In the genomic region with DNA sequence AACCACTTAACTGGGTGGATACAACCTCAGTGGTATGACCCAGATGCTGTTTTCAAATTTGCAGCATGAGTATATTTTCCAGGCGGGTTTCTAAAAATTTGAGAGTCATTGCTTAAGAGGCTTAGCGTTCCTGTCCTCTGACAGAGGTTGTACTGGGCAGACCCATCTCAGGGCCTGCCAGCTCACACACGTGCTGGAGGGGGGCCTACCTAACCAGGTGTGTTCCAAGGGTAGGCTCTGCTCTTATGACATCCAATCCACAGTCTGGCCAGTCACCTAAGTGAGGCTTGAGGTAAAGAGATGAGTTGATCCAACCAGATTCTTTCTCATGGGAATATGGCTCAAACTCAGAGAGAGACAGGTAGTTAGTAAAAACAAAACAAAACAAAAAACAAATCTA, we compare ENCODE assay signal across 11 cellular contexts. TPM values are rescaled to one million over a fixed set of nuclear protein-coding genes. Genes with fewer than 3 reads are reported as not detected.
DNase-seq lines count a peak whose midpoint lies in the region; ATAC-seq, FAIRE-seq and TF ChIP-seq lines count a peak whose summit lies in the region.
"Had no signal": no experiment of that assay in that cellular context is flagged by ENCODE, and none has a peak within 500 bp of the region (broad histone marks: within the 10 kb centered on the region; RNA-seq: fewer than 3 reads in every experiment).

No MANE protein-coding gene starts in this region.

- peaks cover 7 to 12% of the 10 kb centered on the region in 2 donors for H3K36me3 Mint-ChIP-seq in CD4-positive, alpha-beta memory T cell
- peaks cover 24% of the 10 kb centered on the region for H3K36me3 Mint-ChIP-seq in neural progenitor cell

- H3K27me3 Mint-ChIP-seq in CD4-positive, alpha-beta memory T cell: no peaks in the 10 kb centered on the region
- H3K27me3 Mint-ChIP-seq in neural progenitor cell (ENCODE audit: insufficient read depth, low read depth): peaks cover 2% of the 10 kb centered on the region

- H4K20me1 ChIP-seq in neural progenitor cell (ENCODE audit: low read depth): no peaks in the 10 kb centered on the region

- intact Hi-C loops in CD4-positive, alpha-beta memory T cell (cut with micrococcal nuclease): no loop called here
- intact Hi-C loops in adrenal gland (cut with DNase I): no loop called here

- H3K4me1 ChIP-seq in CD4-positive, alpha-beta memory T cell (ENCODE audit: insufficient read depth, low read length): peaks cover 21% of the 10 kb centered on the region
- H3K4me1 ChIP-seq in ectodermal cell (ENCODE audit: control insufficient read depth, insufficient read depth, low read length): peaks cover 6% of the 10 kb centered on the region
- peaks cover 15% of the 10 kb centered on the region for H3K4me1 ChIP-seq in neural progenitor cell
- peaks cover 8 to 19% of the 10 kb centered on the region in 2 donors for H3K4me1 ChIP-seq in adrenal gland (replicated peaks in 1 of 2)

- CTCF ChIA-PET in CD4-positive, alpha-beta memory T cell (lab: Charles Lee; ENCODE audit: partially characterized antibody): interaction anchor here (1.5 to 1.7 kb wide), 2 partner anchors 43 to 115 kb away, joined by 4 to 5 read pairs; no protein-coding TSS in a partner anchor

- H3K27ac ChIP-seq in CD4-positive, alpha-beta memory T cell (ENCODE audit: low read depth, low read length): peak overlapping the region; percentile 95
- no peak overlapping the region for H3K27ac ChIP-seq in ectodermal cell (ENCODE audit: insufficient read depth, low read depth, low read length, poor library complexity, severe bottlenecking)
- no peak overlapping the region for H3K27ac ChIP-seq in neural progenitor cell
- no peak overlapping the region for H3K27ac ChIP-seq in adrenal gland

- POLR2A ChIA-PET in CD4-positive, alpha-beta memory T cell (lab: Charles Lee; ENCODE audit: partially characterized antibody): interaction anchor here (2.7 kb wide), 1 partner anchor 85 kb away, joined by 17 read pairs; no protein-coding TSS in a partner anchor

- H3K79me2 ChIP-seq in neural progenitor cell (ENCODE audit: low read depth): peaks cover 68% of the 10 kb centered on the region

- peak overlapping the region; percentile 90 to 99 (median 96) for H3K4me3 Mint-ChIP-seq in CD4-positive, alpha-beta memory T cell
- H3K4me3 Mint-ChIP-seq in neural progenitor cell: peak overlapping the region; percentile 99

- peak overlapping the region; percentile 98 for H3K4me2 ChIP-seq in neural progenitor cell

- peaks cover 14% of the 10 kb centered on the region for H3F3A ChIP-seq in neural progenitor cell (ENCODE audit: low read depth)

- H3K9ac ChIP-seq in neural progenitor cell: peak overlapping the region; percentile 89

- H2AFZ ChIP-seq in neural progenitor cell (replicated peaks): no peak overlapping the region

- no peak overlapping the region for H3K4me3 ChIP-seq in CD4-positive, alpha-beta memory T cell (ENCODE audit: low read length in 2 of 2)
- H3K4me3 ChIP-seq in LNCaP clone FGC (ENCODE audit: low read depth, low read length) (peak overlapping the region; percentile 93), ectodermal cell (ENCODE audit: insufficient read depth, low read depth, low read length) (peak overlapping the region; percentile 92), neural progenitor cell (peak overlapping the region; percentile 90), adrenal gland (no peak overlapping the region)

- H3K4me1 Mint-ChIP-seq in CD4-positive, alpha-beta memory T cell: peaks cover 15 to 38% (median 21%) of the 10 kb centered on the region in 4 donors
- H3K4me1 Mint-ChIP-seq in neural progenitor cell: peaks cover 25% of the 10 kb centered on the region

- H3K36me3 ChIP-seq in CD4-positive, alpha-beta memory T cell (ENCODE audit: insufficient read depth, low read length): no peaks in the 10 kb centered on the region
- H3K36me3 ChIP-seq in ectodermal cell (ENCODE audit: control insufficient read depth, insufficient read depth, low read length): peaks cover 10% of the 10 kb centered on the region
- no peaks in the 10 kb centered on the region for H3K36me3 ChIP-seq in neural progenitor cell
- H3K36me3 ChIP-seq in adrenal gland (replicated peaks in 1 of 2): no peaks in the 10 kb centered on the region

- no peaks in the 10 kb centered on the region for H3K27me3 ChIP-seq in CD4-positive, alpha-beta memory T cell (ENCODE audit: insufficient read depth, low read length)
- no peaks in the 10 kb centered on the region for H3K27me3 ChIP-seq in ectodermal cell (ENCODE audit: control insufficient read depth, insufficient read depth, low read length, poor library complexity, severe bottlenecking)
- H3K27me3 ChIP-seq in neural progenitor cell: no peaks in the 10 kb centered on the region
- H3K27me3 ChIP-seq in adrenal gland: no peaks in the 10 kb centered on the region

- DNase-seq in CD4-positive, alpha-beta memory T cell: no peak
- DNase-seq in LNCaP clone FGC (ENCODE audit: low read depth): no peak
- no peak for DNase-seq in neural progenitor cell (ENCODE audit: low spot score)
- DNase-seq in GM12892 (ENCODE audit: insufficient read length): no peak
- DNase-seq in adrenal gland: no peak
- DNase-seq in stimulated activated CD4-positive, alpha-beta T cell treated with anti-CD3 and anti-CD28 coated beads, Interleukin-12 subunit alpha, Interleukin-12 subunit beta, amount 100 ng/mL, for 4 hours: no peak
- DNase-seq: activated CD4-positive, CD25-positive, alpha-beta regulatory T cell; NCI-H146 had no signal

- TF ChIP-seq POLR2A in GM12892 (IDR thresholded peaks at IDR 0.05; ENCODE audit: low read depth, low read length): no peak
- no peak for TF ChIP-seq POLR2A in adrenal gland (IDR thresholded peaks at IDR 0.05)

- H3K9me3 Mint-ChIP-seq in CD4-positive, alpha-beta memory T cell: no peaks in the 10 kb centered on the region
- H3K9me3 Mint-ChIP-seq in neural progenitor cell: no peaks in the 10 kb centered on the region

- WGBS in ectodermal cell, 2 experiments: 91 to 92% methylated on average over 3 of the region's 3 CpGs
- WGBS in adrenal gland, 4 donors: 60 to 84% (median 80%) methylated on average over 2 to 3 of the region's 3 CpGs

- H3K9me3 ChIP-seq in CD4-positive, alpha-beta memory T cell (ENCODE audit: control insufficient read depth in 1 of 2, low read length in 2 of 2): no peaks in the 10 kb centered on the region
- H3K9me3 ChIP-seq in ectodermal cell (ENCODE audit: control insufficient read depth, low read length) (no peaks in the 10 kb centered on the region), neural progenitor cell (ENCODE audit: low read depth) (no peaks in the 10 kb centered on the region), adrenal gland (replicated peaks in 1 of 3) (no peaks in the 10 kb centered on the region)

- H3K27ac Mint-ChIP-seq in CD4-positive, alpha-beta memory T cell: peak overlapping the region; percentile 98 to 100 (median 99)
- H3K27ac Mint-ChIP-seq in neural progenitor cell: peak overlapping the region; percentile 48

- no peak for FAIRE-seq in GM12892 (lab: Jason Lieb, UNC)
- FAIRE-seq: endometrium had no signal

- TF ChIP-seq CTCF in LNCaP clone FGC (IDR thresholded peaks at IDR 0.05; ENCODE audit: control insufficient read depth, extremely low read depth, insufficient read depth) (no peak), neural progenitor cell (IDR thresholded peaks at IDR 0.05) (no peak), adrenal gland (IDR thresholded peaks at IDR 0.05) (no peak)

- ATAC-seq in HG03342 (IDR thresholded peaks at IDR 0.05; ENCODE audit: unreplicated experiment): no peak

RNA-seq across cellular contexts. Expression of a gene that starts 1.3 kb away (rescaled TPM):
- 10 to 100 TPM; 10.6 to 14.3 TPM for total RNA-seq in CD4-positive, alpha-beta memory T cell
- polyA plus RNA-seq in CD4-positive, alpha-beta memory T cell: 10 to 100 TPM; 16.2 to 26.4 TPM
- 48.6 TPM for polyA plus RNA-seq in ectodermal cell (2013, experiment 1 of 4)
- 47.7 TPM for polyA plus RNA-seq in ectodermal cell (2013, experiment 2 of 4)
- 48.9 TPM for polyA plus RNA-seq in ectodermal cell (2013, experiment 3 of 4)
- 61.2 TPM for polyA plus RNA-seq in ectodermal cell (2013, experiment 4 of 4)
- total RNA-seq in neural progenitor cell (ENCODE audit: low replicate concordance) (23.9 and 38.0 TPM in 2 replicates), adrenal gland (10 to 100 TPM; 24.5 to 43.7 (median 30.9) TPM)
- polyA plus RNA-seq in GM12892 (2012; ENCODE audit: missing spikeins): 56.5 TPM
- 10 to 100 TPM; 16.1 to 29.8 (median 26.2) TPM for polyA plus RNA-seq in adrenal gland

RNA-seq across cellular contexts. Expression of a gene that starts 1.9 kb away (rescaled TPM):
- total RNA-seq in CD4-positive, alpha-beta memory T cell: 10 to 100 TPM; 15.6 to 19.2 TPM
- 10 to 100 TPM; 29.5 to 48.4 TPM for polyA plus RNA-seq in CD4-positive, alpha-beta memory T cell
- polyA plus RNA-seq in ectodermal cell (2013, experiment 1 of 4): 16.0 TPM
- 16.8 TPM for polyA plus RNA-seq in ectodermal cell (2013, experiment 2 of 4)
- polyA plus RNA-seq in ectodermal cell (2013, experiment 3 of 4): 9.6 TPM
- polyA plus RNA-seq in ectodermal cell (2013, experiment 4 of 4): 11.8 TPM
- total RNA-seq in neural progenitor cell (ENCODE audit: low replicate concordance) (9.9 and 10.8 TPM in 2 replicates), adrenal gland (10 to 100 TPM; 18.3 to 28.4 (median 19.8) TPM)
- 14.9 TPM for polyA plus RNA-seq in GM12892 (2012; ENCODE audit: missing spikeins)
- polyA plus RNA-seq in adrenal gland: 10 to 100 TPM in 1 of 3 donors, 1 to 10 TPM in 2; 7.2 to 23.1 (median 7.9) TPM

Comparison
In these comparisons a context has a peak if more than half of its experiments do, and no peak if none do; other contexts are left out.
1. H3K4me3 ChIP-seq: peak in LNCaP clone FGC (single experiment), ectodermal cell (single experiment) and neural progenitor cell (single experiment); none in CD4-positive, alpha-beta memory T cell (0 of 2) and adrenal gland (0 of 4).